Comparison of ENCODE assay signal across 27 cellular contexts in genomic region chr12:128827724-128828123, GRCh38. TPM values are rescaled to one million over a fixed set of nuclear protein-coding genes. Genes with fewer than 3 reads are reported as not detected.
"Had no signal": no experiment of that assay in that cellular context is flagged by ENCODE, and none has a peak within 500 bp of the region (broad histone marks: within the 10 kb centered on the region; RNA-seq: fewer than 3 reads in every experiment).

No MANE protein-coding gene starts in this region.

- H3K9me3 ChIP-seq: esophagus squamous epithelium, prostate gland, spleen, suprapubic skin, transverse colon, upper lobe of right lung, vagina had no signal

- H3K27ac ChIP-seq: esophagus squamous epithelium, heart right ventricle, neural progenitor cell, prostate gland, skin epidermis, suprapubic skin, transverse colon, upper lobe of right lung, vagina had no signal

- H3K27me3 Mint-ChIP-seq: effector memory CD8-positive, alpha-beta T cell; memory B cell; stimulated activated memory B cell treated with anti-CD40 and anti-IgM and Interleukin-4, amounts not matched to agents 10 μg/mL and 1 μg/mL and 100 μg/mL, for 72 hours had no signal

- H3K27ac Mint-ChIP-seq: effector memory CD8-positive, alpha-beta T cell; nephron; neural progenitor cell; stimulated activated naive CD8-positive, alpha-beta T cell treated with anti-CD3 and anti-CD28 coated beads, Interleukin-15, Interleukin-2, amounts not matched to agents 100 ng/mL and 50 ng/mL, for 24 hours had no signal

- H3K36me3 Mint-ChIP-seq: memory B cell; neural progenitor cell; stimulated activated memory B cell treated with anti-CD40 and anti-IgM and Interleukin-4, amounts not matched to agents 10 μg/mL and 1 μg/mL and 100 μg/mL, for 72 hours had no signal

- H3K36me3 ChIP-seq: esophagus squamous epithelium, heart right ventricle, neural progenitor cell, prostate gland, spleen, suprapubic skin, transverse colon, upper lobe of right lung, vagina had no signal

- H3K4me2 ChIP-seq: neural progenitor cell had no signal

- H3K4me3 ChIP-seq: esophagus squamous epithelium, heart right ventricle, lung, neural progenitor cell, prostate gland, skin epidermis, spleen, suprapubic skin, transverse colon, upper lobe of right lung, vagina had no signal

- H3K27me3 ChIP-seq: heart right ventricle, neural progenitor cell, spleen, suprapubic skin, transverse colon, upper lobe of right lung, vagina had no signal

- H3K4me3 Mint-ChIP-seq: effector memory CD8-positive, alpha-beta T cell; memory B cell; neural progenitor cell; stimulated activated memory B cell treated with anti-CD40 and anti-IgM and Interleukin-4, amounts not matched to agents 10 μg/mL and 1 μg/mL and 100 μg/mL, for 72 hours; stimulated activated naive CD8-positive, alpha-beta T cell treated with anti-CD3 and anti-CD28 coated beads, Interleukin-15, Interleukin-2, amounts not matched to agents 100 ng/mL and 50 ng/mL, for 24 hours had no signal

- H3K9me3 Mint-ChIP-seq: effector memory CD8-positive, alpha-beta T cell; memory B cell; nephron; neural progenitor cell; stimulated activated memory B cell treated with anti-CD40 and anti-IgM and Interleukin-4, amounts not matched to agents 10 μg/mL and 1 μg/mL and 100 μg/mL, for 72 hours; stimulated activated naive CD8-positive, alpha-beta T cell treated with anti-CD3 and anti-CD28 coated beads, Interleukin-15, Interleukin-2, amounts not matched to agents 100 ng/mL and 50 ng/mL, for 24 hours had no signal

- ATAC-seq: effector memory CD8-positive, alpha-beta T cell; heart right ventricle; left lobe of liver; right cardiac atrium; stimulated activated memory B cell treated with anti-CD40 and anti-IgM and Interleukin-4, amounts not matched to agents 10 μg/mL and 1 μg/mL and 100 μg/mL, for 72 hours; upper lobe of right lung had no signal

- DNase-seq: cortex of kidney; effector memory CD8-positive, alpha-beta T cell; erythroblast; esophagus squamous epithelium; foreskin melanocyte; glutamatergic neuron; heart right ventricle; hippocampal formation; nucleus accumbens; spleen; stimulated activated CD4-positive, alpha-beta T cell treated with anti-CD3 and anti-CD28 coated beads, Interleukin-4, amount 100 ng/mL, for 4 hours; transverse colon; upper lobe of right lung had no signal

RNA-seq across cellular contexts. Expression of gene GLT1D1, which starts 25.6 kb away (rescaled TPM):
- total RNA-seq: dermis microvascular lymphatic vessel endothelial cell, transverse colon had no signal
- polyA plus RNA-seq: keratinocyte had no signal
